In genomic region chr5:150519560-150519945, GRCh38 we compare ENCODE assay signal across 26 cellular contexts. TPM values are rescaled to one million over a fixed set of nuclear protein-coding genes. Genes with fewer than 3 reads are reported as not detected.
DNase-seq lines count a peak whose midpoint lies in the region; ATAC-seq, FAIRE-seq and TF ChIP-seq lines count a peak whose summit lies in the region.
"Had no signal": no experiment of that assay in that cellular context is flagged by ENCODE, and none has a peak within 500 bp of the region (broad histone marks: within the 10 kb centered on the region; RNA-seq: fewer than 3 reads in every experiment).

No MANE protein-coding gene starts in this region.

- H4K8ac ChIP-seq in H1 (ENCODE audit: extremely low read depth, insufficient read depth, low read length), result no peak overlapping the region

- TF ChIP-seq CTCF in heart right ventricle (IDR thresholded peaks at IDR 0.05), result no peak
- no peak for TF ChIP-seq CTCF in H1 (IDR thresholded peaks at IDR 0.05; ENCODE audit: control extremely low read depth in 1 of 3, insufficient read depth in 1 of 3, low read depth in 1 of 3, low read length in 3 of 3)
- TF ChIP-seq CTCF in neural crest cell (conservative IDR thresholded peaks at IDR 0.05), result no peak

- no peak overlapping the region for H2AK5ac ChIP-seq in H1 (ENCODE audit: low read depth, low read length)

- H3K9ac ChIP-seq in H1 (replicated peaks in 1 of 4; ENCODE audit: extremely low read depth in 1 of 4, low read depth in 3 of 4, low read length in 3 of 4), result no peak overlapping the region; a peak in 1 of 7 replicates
- H3K9ac ChIP-seq: SK-N-SH had no signal

- H3K4me1 ChIP-seq in heart right ventricle, result peaks cover 48 to 97% (median 92%) of the 10 kb centered on the region in 9 donors
- peaks cover 0 to 13% (median 5%) of the 10 kb centered on the region in 4 experiments; a peak in 6 of 7 replicates for H3K4me1 ChIP-seq in H1 (replicated peaks in 1 of 4; ENCODE audit: control insufficient read depth in 3 of 4, insufficient read depth in 4 of 4, low read length in 3 of 4)

- H3K4me3 ChIP-seq in heart right ventricle (no peak overlapping the region), H1 (ENCODE audit: extremely low read depth in 1 of 4, insufficient read depth in 2 of 4, low read depth in 3 of 4, low read length in 4 of 4) (no peak overlapping the region)
- H3K4me3 ChIP-seq: skin epidermis, upper lobe of right lung had no signal

- no peak overlapping the region for H3K18ac ChIP-seq in H1 (ENCODE audit: extremely low read depth, low read length)

- H3K36me3 ChIP-seq in heart right ventricle (peaks cover 0 to 45% (median 8%) of the 10 kb centered on the region in 9 donors), H1 (ENCODE audit: control insufficient read depth in 2 of 4, insufficient read depth in 4 of 4, low read length in 3 of 4) (peaks cover 0 to 6% (median 4%) of the 10 kb centered on the region in 4 experiments; a peak in 2 of 8 replicates)

- no peak overlapping the region for H4K91ac ChIP-seq in H1 (replicated peaks; ENCODE audit: insufficient read length, low read length)

- DNase-seq in heart right ventricle (no peak), cardiac septum (ENCODE audit: low spot score) (no peak), H1 (ENCODE audit: low read depth in 1 of 2, low spot score in 2 of 2) (no peak), neural crest cell (ENCODE audit: low read depth, low spot score) (no peak), head of caudate nucleus (no peak), OCI-M1 (lab: John Stamatoyannopoulos, UW) (no peak), cortex of kidney (lab: John Stamatoyannopoulos, UW) (no peak)
- DNase-seq: activated CD4-positive, alpha-beta memory T cell treated with anti-CD3 and anti-CD28 coated beads, Interleukin-2, amount 10 ng/mL, durations not matched to agents 7 days and 5 days; activated naive CD4-positive, alpha-beta T cell treated with anti-CD3 and anti-CD28 coated beads for 36 hours; activated T-cell treated with anti-CD3 and anti-CD28 coated beads, Interleukin-2, amount 50 U/mL, for 1 hour; BE2C; H7; naive thymus-derived CD4-positive, alpha-beta T cell; NCI-H1092 treated with DMSO at 0.1 percent for 48 hours; NCI-H446 treated with DMSO at 0.1 percent for 48 hours; NK-92 treated with Interleukin-12 subunit alpha and Interleukin-12 subunit beta, amount 100 ng/mL, for 24 hours; posterior cingulate gyrus; SK-N-SH; upper lobe of right lung had no signal

- TF ChIP-seq POLR2A in H1 (IDR thresholded peaks at IDR 0.05; ENCODE audit: control extremely low read depth in 1 of 2, low read depth in 2 of 2, low read length in 2 of 2), result no peak

- no peak overlapping the region for H3K4ac ChIP-seq in H1 (replicated peaks; ENCODE audit: insufficient read length, low read depth, low read length)

- H3K27ac Mint-ChIP-seq in neural crest cell (ENCODE audit: unreplicated experiment), result peak overlapping the region; percentile 93
- H3K27ac Mint-ChIP-seq: activated CD4-positive, alpha-beta memory T cell treated with anti-CD3 and anti-CD28 coated beads, Interleukin-2, amount 10 ng/mL, durations not matched to agents 7 days and 5 days; activated naive CD4-positive, alpha-beta T cell treated with anti-CD3 and anti-CD28 coated beads for 36 hours; memory B cell; stimulated activated naive CD8-positive, alpha-beta T cell treated with anti-CD3 and anti-CD28 coated beads, Interleukin-15, Interleukin-2, amounts not matched to agents 100 ng/mL and 50 ng/mL, for 24 hours had no signal

- 0 out of 2 replicates have a peak overlapping the region, but pooled peaks have one; percentile 2 for H2BK5ac ChIP-seq in H1 (ENCODE audit: low read depth, low read length)

- peaks cover 26% of the 10 kb centered on the region for H3K79me1 ChIP-seq in H1 (ENCODE audit: low read depth, low read length)

- ATAC-seq in heart right ventricle, result no peak
- no peak for ATAC-seq in HG03565 (IDR thresholded peaks at IDR 0.05; ENCODE audit: unreplicated experiment)
- ATAC-seq: naive thymus-derived CD4-positive, alpha-beta T cell; upper lobe of right lung had no signal

- no peaks in the 10 kb centered on the region for H3K9me3 ChIP-seq in heart right ventricle
- no peaks in the 10 kb centered on the region for H3K9me3 ChIP-seq in H1 (ENCODE audit: insufficient read depth in 2 of 2, low read depth in 1 of 2, low read length in 1 of 2)
- H3K9me3 ChIP-seq: BE2C, SK-N-SH, upper lobe of right lung had no signal

- no peaks in the 10 kb centered on the region for H3K23me2 ChIP-seq in H1 (ENCODE audit: low read depth, low read length)

- no peak for FAIRE-seq in H1 (lab: Jason Lieb, UNC)
- FAIRE-seq: A204.1, colon, RCC 7860 had no signal

- 79 to 85% methylated on average over 10 of the region's 10 CpGs for WGBS in heart right ventricle, 2 donors
- 94% methylated on average over 10 of the region's 10 CpGs; no CpG with 5 or more reads in 1 of the 2 experiments for WGBS in H1 (ENCODE audit: extremely low coverage in 1 of 2, insufficient coverage in 1 of 2, insufficient read length in 1 of 2, insufficient replicate concordance in 2 of 2, low coverage in 1 of 2, low lambda C conversion rate in 2 of 2, missing lambda C conversion rate in 1 of 2), 2 experiments

- intact Hi-C loops in heart right ventricle (cut with DNase I) (no loop called here), cardiac septum (cut with DNase I) (no loop called here), head of caudate nucleus (cut with DNase I) (no loop called here)

- H3K4me3 Mint-ChIP-seq in neural crest cell, result no peak overlapping the region
- H3K4me3 Mint-ChIP-seq: activated CD4-positive, alpha-beta memory T cell treated with anti-CD3 and anti-CD28 coated beads, Interleukin-2, amount 10 ng/mL, durations not matched to agents 7 days and 5 days; activated naive CD4-positive, alpha-beta T cell treated with anti-CD3 and anti-CD28 coated beads for 36 hours; memory B cell; naive thymus-derived CD4-positive, alpha-beta T cell; stimulated activated naive CD8-positive, alpha-beta T cell treated with anti-CD3 and anti-CD28 coated beads, Interleukin-15, Interleukin-2, amounts not matched to agents 100 ng/mL and 50 ng/mL, for 24 hours had no signal

- peaks cover 0 to 76% of the 10 kb centered on the region in 2 experiments; a peak in 2 of 4 replicates for H3K79me2 ChIP-seq in H1 (ENCODE audit: control insufficient read depth in 1 of 2, insufficient read depth in 2 of 2, low read length in 2 of 2)

- H3K4me1 Mint-ChIP-seq in neural crest cell, result peaks cover 53% of the 10 kb centered on the region
- H3K4me1 Mint-ChIP-seq: activated CD4-positive, alpha-beta memory T cell treated with anti-CD3 and anti-CD28 coated beads, Interleukin-2, amount 10 ng/mL, durations not matched to agents 7 days and 5 days had no signal

- peaks cover 3% of the 10 kb centered on the region for H3K36me3 Mint-ChIP-seq in neural crest cell (ENCODE audit: low read depth)
- H3K36me3 Mint-ChIP-seq: naive thymus-derived CD4-positive, alpha-beta T cell had no signal

- no peaks in the 10 kb centered on the region for H3K27me3 Mint-ChIP-seq in neural crest cell (ENCODE audit: low read depth)
- H3K27me3 Mint-ChIP-seq: activated CD4-positive, alpha-beta memory T cell treated with anti-CD3 and anti-CD28 coated beads, Interleukin-2, amount 10 ng/mL, durations not matched to agents 7 days and 5 days; memory B cell; naive thymus-derived CD4-positive, alpha-beta T cell; stimulated activated naive CD8-positive, alpha-beta T cell treated with anti-CD3 and anti-CD28 coated beads, Interleukin-15, Interleukin-2, amounts not matched to agents 100 ng/mL and 50 ng/mL, for 24 hours had no signal

- H3K23ac ChIP-seq in H1 (ENCODE audit: insufficient read length), result no peak overlapping the region

- no peak overlapping the region for H4K5ac ChIP-seq in H1 (ENCODE audit: insufficient read length, low read depth, low read length)

- H2AFZ ChIP-seq in H1 (ENCODE audit: low read length), result no peak overlapping the region

- peaks cover 15 to 29% of the 10 kb centered on the region in 2 experiments for H4K20me1 ChIP-seq in H1 (replicated peaks in 1 of 2; ENCODE audit: control insufficient read depth in 1 of 2, insufficient read depth in 2 of 2, low read length in 2 of 2)

- H2BK120ac ChIP-seq in H1 (replicated peaks; ENCODE audit: low read depth, low read length), result no peak overlapping the region

- no peak overlapping the region for H2BK12ac ChIP-seq in H1 (ENCODE audit: low read depth, low read length)

- H3K27ac ChIP-seq in heart right ventricle (peak overlapping the region in 6 of 10 donors; percentile 5 to 87 (median 30)), H1 (ENCODE audit: low read depth, low read length) (no peak overlapping the region)
- H3K27ac ChIP-seq: upper lobe of right lung had no signal

- no peak overlapping the region for H3K4me2 ChIP-seq in H1 (ENCODE audit: insufficient read depth in 1 of 2, low read depth in 2 of 2, low read length in 2 of 2)
- H3K4me2 ChIP-seq: SK-N-SH had no signal

- H3K27me3 ChIP-seq in heart right ventricle (no peaks in the 10 kb centered on the region), H1 (replicated peaks in 1 of 4; ENCODE audit: control insufficient read depth in 3 of 4, extremely low read depth in 1 of 4, insufficient read depth in 3 of 4, low read length in 3 of 4) (no peaks in the 10 kb centered on the region)
- H3K27me3 ChIP-seq: BE2C, upper lobe of right lung had no signal

- CTCF ChIA-PET in H1 (lab: Charles Lee; ENCODE audit: partially characterized antibody), result interaction anchor here (1.2 to 32.0 kb wide), 5 partner anchors 9 to 69 kb away, joined by 4 to 571 read pairs (median 8); partner anchors contain the start of gene NDST1

- no peak overlapping the region for H2BK20ac ChIP-seq in H1 (ENCODE audit: low read length)

- H3K56ac ChIP-seq in H1 (replicated peaks; ENCODE audit: insufficient read length, low read depth, low read length), result no peak overlapping the region

- no peak overlapping the region for H3K14ac ChIP-seq in H1 (ENCODE audit: insufficient read length)

- H2BK15ac ChIP-seq in H1 (ENCODE audit: low read length), result no peak overlapping the region

- no peak for TF ChIP-seq RAD21 in H1 (IDR thresholded peaks at IDR 0.05 in 1 of 2, conservative IDR thresholded peaks at IDR 0.05 in 1 of 2; ENCODE audit: low read depth in 2 of 2, low read length in 2 of 2)

- POLR2A ChIA-PET in H1 (lab: Charles Lee; ENCODE audit: partially characterized antibody), result no interaction called here

- TF ChIP-seq EP300 in H1 (IDR thresholded peaks at IDR 0.05; ENCODE audit: borderline replicate concordance in 1 of 2, low read depth in 2 of 2, low read length in 2 of 2), result no peak

- H3K9me3 Mint-ChIP-seq in neural crest cell, result no peaks in the 10 kb centered on the region
- H3K9me3 Mint-ChIP-seq: activated CD4-positive, alpha-beta memory T cell treated with anti-CD3 and anti-CD28 coated beads, Interleukin-2, amount 10 ng/mL, durations not matched to agents 7 days and 5 days; activated naive CD4-positive, alpha-beta T cell treated with anti-CD3 and anti-CD28 coated beads for 36 hours; memory B cell; naive thymus-derived CD4-positive, alpha-beta T cell; stimulated activated naive CD8-positive, alpha-beta T cell treated with anti-CD3 and anti-CD28 coated beads, Interleukin-15, Interleukin-2, amounts not matched to agents 100 ng/mL and 50 ng/mL, for 24 hours had no signal

RNA-seq across cellular contexts. Expression of gene NDST1, which starts 11.6 kb away (rescaled TPM):
- total RNA-seq in heart right ventricle (10 to 100 TPM; 50.3 to 86.1 (median 61.5) TPM), cardiac septum (67.6 TPM), neural crest cell (108 and 112 TPM in 2 replicates)
- polyA plus RNA-seq in heart right ventricle (10 to 100 TPM; 14.8 to 15.9 TPM), H1 (2011; rRNA removed) (27.0 and 37.7 TPM in 2 replicates)
- 70.1 and 72.0 TPM in 2 replicates for total RNA-seq in H1 (2021; fragmentation: NEBNext Ultra II Directional; extraction: Animal tissue kit (Norgen Biotek cat#: 25700))
- 21.2 TPM for polyA plus RNA-seq in H1 (2011; cell fraction: cytosol; rRNA removed)
- 50.8 TPM for polyA plus RNA-seq in H1 (2011; cell fraction: nucleus; rRNA removed)
- polyA plus RNA-seq in H1 (2012, experiment 1 of 2), result 28.7 to 34.5 TPM (median 31.7 TPM) in 4 replicates
- polyA plus RNA-seq in H1 (2012, experiment 2 of 2), result 30.3 TPM
- 30.1 TPM for polyA plus RNA-seq in H1 (2013, experiment 1 of 2)
- polyA plus RNA-seq in H1 (2013, experiment 2 of 2), result 32.9 TPM
- polyA minus RNA-seq in H1 (2011; rRNA and poly(A)+ RNA removed), result 41.4 and 47.8 TPM in 2 replicates
- polyA minus RNA-seq in H1 (2011; cell fraction: cytosol; rRNA and poly(A)+ RNA removed), result 32.1 TPM
- polyA minus RNA-seq in H1 (2011; cell fraction: nucleus; rRNA and poly(A)+ RNA removed), result 37.9 TPM
